In genomic region chr6:36912583-36912982, GRCh38 we compare ENCODE assay signal across 7 cellular contexts. TPM values are rescaled to one million over a fixed set of nuclear protein-coding genes. Genes with fewer than 3 reads are reported as not detected.
A peak's percentile ranks its signal among the peaks of the same experiment; 100 is the strongest.
DNase-seq lines count a peak whose midpoint lies in the region; ATAC-seq and TF ChIP-seq lines count a peak whose summit lies in the region.

No MANE protein-coding gene starts in this region.

- peak; percentile 81 for ATAC-seq in GM19035 (IDR thresholded peaks at IDR 0.05; ENCODE audit: unreplicated experiment)
- ATAC-seq in HG03097 (IDR thresholded peaks at IDR 0.05; ENCODE audit: low FRiP score, unreplicated experiment) = peak; percentile 92
- no peak for ATAC-seq in left colon

- H3K4me3 ChIP-seq in WERI-Rb-1 (ENCODE audit: low read depth, low read length) (no peak overlapping the region), choroid plexus epithelial cell (ENCODE audit: low read depth, low read length) (no peak overlapping the region), BE2C (ENCODE audit: low read depth, low read length) (no peak overlapping the region)

- H3K9me3 ChIP-seq in WERI-Rb-1 (ENCODE audit: severe bottlenecking) (no peaks in the 10 kb centered on the region), BE2C (no peaks in the 10 kb centered on the region)

- no peaks in the 10 kb centered on the region for H3K27me3 ChIP-seq in WERI-Rb-1 (ENCODE audit: insufficient read depth, low read depth, severe bottlenecking)
- H3K27me3 ChIP-seq in BE2C = no peaks in the 10 kb centered on the region

- intact Hi-C loops in left colon (cut with DNase I, micrococcal nuclease) = no loop called here

- H3K36me3 ChIP-seq in WERI-Rb-1 (peaks cover 20% of the 10 kb centered on the region), BE2C (peaks cover 38% of the 10 kb centered on the region)

- peaks cover 4% of the 10 kb centered on the region for H3K4me1 ChIP-seq in BE2C

- DNase-seq in WERI-Rb-1 (peak; percentile 73), choroid plexus epithelial cell (ENCODE audit: low read depth) (peak; percentile 94), BE2C (no peak), left colon (no peak)
- DNase-seq in stimulated activated CD4-positive, alpha-beta T cell treated with anti-CD3 and anti-CD28 coated beads, Interleukin-2, amount 100 ng/mL, for 4 hours (ENCODE audit: low read depth) = peak; percentile 44

- peak overlapping the region; percentile 4; the same call in 1 of the 2 replicates for H3K27ac ChIP-seq in WERI-Rb-1

- TF ChIP-seq CTCF in WERI-Rb-1 (IDR thresholded peaks at IDR 0.05; ENCODE audit: low read depth, low read length) (peak; percentile 32; the same call in 1 of the 2 replicates), choroid plexus epithelial cell (conservative IDR thresholded peaks at IDR 0.05; ENCODE audit: low read depth, low read length) (peak; percentile 40), BE2C (IDR thresholded peaks at IDR 0.05; ENCODE audit: low read depth, low read length) (no peak)

RNA-seq across cellular contexts. Expression of gene C6orf89, which starts 26.8 kb away (rescaled TPM):
- polyA plus RNA-seq in BE2C (2012; ENCODE audit: insufficient read depth, insufficient read length, low read depth) = 30.3 TPM
- total RNA-seq in left colon = 10 to 100 TPM; 53.9 to 59.3 TPM

RNA-seq across cellular contexts. Expression of gene PPIL1, which starts 38.0 kb away (rescaled TPM):
- 69.1 TPM for polyA plus RNA-seq in BE2C (2012; ENCODE audit: insufficient read depth, insufficient read length, low read depth)
- 10 to 100 TPM; 10.1 to 12.6 TPM for total RNA-seq in left colon

RNA-seq across cellular contexts. Expression of gene PI16, which starts 42.0 kb away (rescaled TPM):
- not detected for polyA plus RNA-seq in BE2C (2012; ENCODE audit: insufficient read depth, insufficient read length, low read depth)
- total RNA-seq in left colon = 1 to 10 TPM; 2.0 to 4.0 TPM

Comparison
In these comparisons a context has a peak if more than half of its experiments do, and no peak if none do; other contexts are left out.
1. DNase-seq: peak in WERI-Rb-1 (single experiment), choroid plexus epithelial cell (single experiment) and stimulated activated CD4-positive, alpha-beta T cell treated with anti-CD3 and anti-CD28 coated beads, Interleukin-2, amount 100 ng/mL, for 4 hours (single experiment); none in BE2C (single experiment) and left colon (0 of 2).